Comparison of ENCODE assay signal across 8 cellular contexts in genomic region chr22:38655532-38656255, GRCh38. TPM values are rescaled to one million over a fixed set of nuclear protein-coding genes. Genes with fewer than 3 reads are reported as not detected.
A peak's percentile ranks its signal among the peaks of the same experiment; 100 is the strongest.
DNase-seq lines count a peak whose midpoint lies in the region; ATAC-seq and TF ChIP-seq lines count a peak whose summit lies in the region.

No MANE protein-coding gene starts in this region.

- no peaks in the 10 kb centered on the region for H3K36me3 ChIP-seq in thyroid gland

- no peaks in the 10 kb centered on the region for H3K27me3 Mint-ChIP-seq in central memory CD8-positive, alpha-beta T cell

- H3K4me1 ChIP-seq in thyroid gland: peaks cover 9 to 14% of the 10 kb centered on the region in 2 donors

- H3K27ac ChIP-seq in thyroid gland: peak overlapping the region; percentile 87 to 97 (median 91)

- DNase-seq in NCI-H510A treated with DMSO at 0.1 percent for 48 hours (lab: John Stamatoyannopoulos, UW) (peak; percentile 32), NCI-H510A (lab: John Stamatoyannopoulos, UW) (no peak), NCI-H2227 (lab: John Stamatoyannopoulos, UW; ENCODE audit: unreplicated experiment) (peak; percentile 64), lower leg skin (ENCODE audit: low spot score in 2 of 2) (no peak), thyroid gland (no peak), GM10266 (ENCODE audit: extremely low spot score) (no peak)
- no peak for DNase-seq in central memory CD8-positive, alpha-beta T cell (ENCODE audit: low spot score in 2 of 2)

- H3K36me3 Mint-ChIP-seq in central memory CD8-positive, alpha-beta T cell (ENCODE audit: insufficient read depth): peaks cover 8% of the 10 kb centered on the region

- TF ChIP-seq POLR2A in lower leg skin (IDR thresholded peaks at IDR 0.05): no peak
- TF ChIP-seq POLR2A in thyroid gland (IDR thresholded peaks at IDR 0.05): no peak

- TF ChIP-seq CTCF in lower leg skin (IDR thresholded peaks at IDR 0.05): no peak
- no peak for TF ChIP-seq CTCF in thyroid gland (IDR thresholded peaks at IDR 0.05)
- no peak for TF ChIP-seq CTCF in GM10266 (IDR thresholded peaks at IDR 0.05; ENCODE audit: control insufficient read depth, insufficient read depth, low read depth, missing control alignments)

- H3K4me3 Mint-ChIP-seq in central memory CD8-positive, alpha-beta T cell: peak overlapping the region; percentile 94

- peaks cover 14% of the 10 kb centered on the region for H3K4me1 Mint-ChIP-seq in central memory CD8-positive, alpha-beta T cell

- peak overlapping the region; percentile 99 for H3K27ac Mint-ChIP-seq in central memory CD8-positive, alpha-beta T cell (ENCODE audit: low read depth)

- H3K9me3 Mint-ChIP-seq in central memory CD8-positive, alpha-beta T cell: no peaks in the 10 kb centered on the region

- no peaks in the 10 kb centered on the region for H3K9me3 ChIP-seq in thyroid gland

- ATAC-seq in central memory CD8-positive, alpha-beta T cell (replicated peaks; ENCODE audit: extremely low read depth, poor library complexity, severe bottlenecking): no peak
- ATAC-seq in HG03442 (IDR thresholded peaks at IDR 0.05; ENCODE audit: unreplicated experiment): no peak

- WGBS in lower leg skin, 2 donors: 7% methylated on average over 19 to 22 of the region's 22 CpGs
- 2 to 3% methylated on average over 11 to 22 of the region's 22 CpGs for WGBS in thyroid gland, 2 donors

- no peaks in the 10 kb centered on the region for H3K27me3 ChIP-seq in thyroid gland

- H3K4me3 ChIP-seq in lower leg skin (ENCODE audit: low read depth, poor library complexity, severe bottlenecking) (peak overlapping the region; percentile 97), thyroid gland (replicated peaks in 1 of 3) (peak overlapping the region; percentile 64 to 77 (median 65))

- intact Hi-C loops in lower leg skin (cut with DNase I; ENCODE audit: low total_unique reads) (no loop called here), thyroid gland (cut with DNase I) (no loop called here)

RNA-seq across cellular contexts. Expression of gene FAM227A, which starts 0.5 kb away (rescaled TPM):
- total RNA-seq in lower leg skin (1 to 10 TPM in 3 of 4 donors, under 1 TPM in 1; 0.97 to 3.9 (median 2.4) TPM), thyroid gland (10 to 100 TPM in 3 of 4 donors, 1 to 10 TPM in 1; 8.4 to 12.6 (median 10.4) TPM)

RNA-seq across cellular contexts. Expression of gene CBY1, which starts 0.7 kb away (rescaled TPM):
- 10 to 100 TPM; 16.6 to 26.6 (median 22.1) TPM for total RNA-seq in lower leg skin
- total RNA-seq in thyroid gland: 10 to 100 TPM; 13.6 to 26.0 (median 23.0) TPM

RNA-seq across cellular contexts. Expression of gene TOMM22, which starts 26.1 kb away (rescaled TPM):
- total RNA-seq in lower leg skin (10 to 100 TPM; 24.8 to 42.2 (median 34.5) TPM), thyroid gland (10 to 100 TPM; 39.4 to 61.3 (median 45.8) TPM)

RNA-seq across cellular contexts. Expression of gene JOSD1, which starts 45.0 kb away (rescaled TPM):
- total RNA-seq in lower leg skin (10 to 100 TPM; 52.0 to 90.6 (median 68.0) TPM), thyroid gland (10 to 100 TPM; 46.7 to 76.6 (median 62.2) TPM)

RNA-seq across cellular contexts. Expression of gene GTPBP1, which starts 50.0 kb away (rescaled TPM):
- 10 to 100 TPM; 53.1 to 79.9 (median 72.7) TPM for total RNA-seq in lower leg skin
- 100 to 1,000 TPM in 1 of 4 donors, 10 to 100 TPM in 3; 51.6 to 117 (median 69.6) TPM for total RNA-seq in thyroid gland

Comparison
In these comparisons a context has a peak if more than half of its experiments do, and no peak if none do; other contexts are left out.
1. DNase-seq: peak in NCI-H510A treated with DMSO at 0.1 percent for 48 hours (single experiment) and NCI-H2227 (single experiment); none in NCI-H510A (single experiment), central memory CD8-positive, alpha-beta T cell (0 of 2), lower leg skin (0 of 2), thyroid gland (0 of 2) and GM10266 (single experiment).